ENCODE assay signal across 10 cellular contexts in genomic region chr11:1839924-1840779, GRCh38. TPM values are rescaled to one million over a fixed set of nuclear protein-coding genes. Genes with fewer than 3 reads are reported as not detected.
DNase-seq lines count a peak whose midpoint lies in the region; ATAC-seq, FAIRE-seq and TF ChIP-seq lines count a peak whose summit lies in the region.
"Had no signal": no experiment of that assay in that cellular context is flagged by ENCODE, and none has a peak within 500 bp of the region (broad histone marks: within the 10 kb centered on the region; RNA-seq: fewer than 3 reads in every experiment).

No MANE protein-coding gene starts in this region.

- peaks cover 29% of the 10 kb centered on the region for H3K4me1 Mint-ChIP-seq in activated naive CD8-positive, alpha-beta T cell treated with anti-CD3 and anti-CD28 coated beads, Interleukin-2, amount 10 ng/mL, durations not matched to agents 7 days and 5 days

- TF ChIP-seq CTCF in GM12864 (IDR thresholded peaks at IDR 0.05; ENCODE audit: low read depth, low read length, missing control alignments) = no peak

- no peak overlapping the region for H3K4me3 ChIP-seq in GM12864 (ENCODE audit: low read depth, low read length)

- H3K27ac Mint-ChIP-seq in activated naive CD8-positive, alpha-beta T cell treated with anti-CD3 and anti-CD28 coated beads, Interleukin-2, amount 10 ng/mL, durations not matched to agents 7 days and 5 days = peak overlapping the region; percentile 70

- POLR2A ChIA-PET in activated naive CD8-positive, alpha-beta T cell treated with anti-CD3 and anti-CD28 coated beads, Interleukin-2, amount 10 ng/mL, durations not matched to agents 7 days and 5 days (lab: Charles Lee) = interaction anchor here (1.1 to 2.3 kb wide), 2 partner anchors 10 to 12 kb away, joined by 4 to 15 read pairs; partner anchors contain the start of gene LSP1

- H3K9me3 Mint-ChIP-seq in activated naive CD8-positive, alpha-beta T cell treated with anti-CD3 and anti-CD28 coated beads, Interleukin-2, amount 10 ng/mL, durations not matched to agents 7 days and 5 days = no peaks in the 10 kb centered on the region

- FAIRE-seq in urothelium cell line (lab: Jason Lieb, UNC) = no peak

- peak; percentile 45 for DNase-seq in GM12864 (ENCODE audit: low read depth)
- DNase-seq in activated naive CD8-positive, alpha-beta T cell treated with anti-CD3 and anti-CD28 coated beads, Interleukin-2, amount 10 ng/mL, durations not matched to agents 7 days and 5 days = peak; percentile 55
- DNase-seq in mucosa of gallbladder (ENCODE audit: low spot score) = peak; percentile 62
- no peak for DNase-seq in urothelium cell line (ENCODE audit: low spot score)
- DNase-seq in NCI-H1694 (lab: John Stamatoyannopoulos, UW) = no peak
- DNase-seq: activated CD4-positive, alpha-beta T cell treated with anti-CD3 and anti-CD28 coated beads for 48 hours; DND-41 had no signal

- no peaks in the 10 kb centered on the region for H3K36me3 Mint-ChIP-seq in activated naive CD8-positive, alpha-beta T cell treated with anti-CD3 and anti-CD28 coated beads, Interleukin-2, amount 10 ng/mL, durations not matched to agents 7 days and 5 days

- ATAC-seq in HG02763 (IDR thresholded peaks at IDR 0.05; ENCODE audit: unreplicated experiment) (peak; percentile 30), GM18519 (IDR thresholded peaks at IDR 0.05; ENCODE audit: low FRiP score, unreplicated experiment) (no peak), HG02642 (IDR thresholded peaks at IDR 0.05; ENCODE audit: poor library complexity, unreplicated experiment) (no peak)
- ATAC-seq in activated naive CD8-positive, alpha-beta T cell treated with anti-CD3 and anti-CD28 coated beads, Interleukin-2, amount 10 ng/mL, durations not matched to agents 7 days and 5 days (ENCODE audit: low read depth) = no peak

- peaks cover 6% of the 10 kb centered on the region for H3K27me3 Mint-ChIP-seq in activated naive CD8-positive, alpha-beta T cell treated with anti-CD3 and anti-CD28 coated beads, Interleukin-2, amount 10 ng/mL, durations not matched to agents 7 days and 5 days

- H3K4me3 Mint-ChIP-seq in activated naive CD8-positive, alpha-beta T cell treated with anti-CD3 and anti-CD28 coated beads, Interleukin-2, amount 10 ng/mL, durations not matched to agents 7 days and 5 days = peak overlapping the region; percentile 25

RNA-seq across cellular contexts. Expression of gene TNNI2, which starts 1.4 kb away (rescaled TPM):
- under 1 TPM in 1 of 2 experiments, not detected in 1; 0.67 TPM for total RNA-seq in activated naive CD8-positive, alpha-beta T cell treated with anti-CD3 and anti-CD28 coated beads, Interleukin-2, amount 10 ng/mL, durations not matched to agents 7 days and 5 days
- 73.7 TPM for total RNA-seq in mucosa of gallbladder

RNA-seq across cellular contexts. Expression of gene SYT8, which starts 5.4 kb away (rescaled TPM):
- not detected for total RNA-seq in activated naive CD8-positive, alpha-beta T cell treated with anti-CD3 and anti-CD28 coated beads, Interleukin-2, amount 10 ng/mL, durations not matched to agents 7 days and 5 days
- total RNA-seq in mucosa of gallbladder = 218 TPM

RNA-seq across cellular contexts. Expression of gene LSP1, which starts 12.7 kb away (rescaled TPM):
- 100 to 1,000 TPM; 438 to 453 TPM for total RNA-seq in activated naive CD8-positive, alpha-beta T cell treated with anti-CD3 and anti-CD28 coated beads, Interleukin-2, amount 10 ng/mL, durations not matched to agents 7 days and 5 days
- total RNA-seq in mucosa of gallbladder = 43.1 TPM

RNA-seq across cellular contexts. Expression of gene PRR33, which starts 51.5 kb away (rescaled TPM):
- total RNA-seq in activated naive CD8-positive, alpha-beta T cell treated with anti-CD3 and anti-CD28 coated beads, Interleukin-2, amount 10 ng/mL, durations not matched to agents 7 days and 5 days = not detected
- total RNA-seq in mucosa of gallbladder = not detected

Comparison
In these comparisons a context has a peak if more than half of its experiments do, and no peak if none do; other contexts are left out.
1. DNase-seq: peak in GM12864 (single experiment), activated naive CD8-positive, alpha-beta T cell treated with anti-CD3 and anti-CD28 coated beads, Interleukin-2, amount 10 ng/mL, durations not matched to agents 7 days and 5 days (single experiment) and mucosa of gallbladder (single experiment); none in urothelium cell line (single experiment) and NCI-H1694 (single experiment).
2. RNA of gene TNNI2, which starts 1.4 kb away (total RNA-seq): 73.7 TPM in mucosa of gallbladder (single experiment); 0.67 TPM in activated naive CD8-positive, alpha-beta T cell treated with anti-CD3 and anti-CD28 coated beads, Interleukin-2, amount 10 ng/mL, durations not matched to agents 7 days and 5 days; every median in the first group is over 10 times any median in the second.
3. RNA of gene SYT8, which starts 5.4 kb away (total RNA-seq): 218 TPM in mucosa of gallbladder (single experiment); not detected in activated naive CD8-positive, alpha-beta T cell treated with anti-CD3 and anti-CD28 coated beads, Interleukin-2, amount 10 ng/mL, durations not matched to agents 7 days and 5 days; every median in the first group is over 100 times any median in the second.